12 cellular contexts compared by ENCODE assay signal in the genomic region with DNA sequence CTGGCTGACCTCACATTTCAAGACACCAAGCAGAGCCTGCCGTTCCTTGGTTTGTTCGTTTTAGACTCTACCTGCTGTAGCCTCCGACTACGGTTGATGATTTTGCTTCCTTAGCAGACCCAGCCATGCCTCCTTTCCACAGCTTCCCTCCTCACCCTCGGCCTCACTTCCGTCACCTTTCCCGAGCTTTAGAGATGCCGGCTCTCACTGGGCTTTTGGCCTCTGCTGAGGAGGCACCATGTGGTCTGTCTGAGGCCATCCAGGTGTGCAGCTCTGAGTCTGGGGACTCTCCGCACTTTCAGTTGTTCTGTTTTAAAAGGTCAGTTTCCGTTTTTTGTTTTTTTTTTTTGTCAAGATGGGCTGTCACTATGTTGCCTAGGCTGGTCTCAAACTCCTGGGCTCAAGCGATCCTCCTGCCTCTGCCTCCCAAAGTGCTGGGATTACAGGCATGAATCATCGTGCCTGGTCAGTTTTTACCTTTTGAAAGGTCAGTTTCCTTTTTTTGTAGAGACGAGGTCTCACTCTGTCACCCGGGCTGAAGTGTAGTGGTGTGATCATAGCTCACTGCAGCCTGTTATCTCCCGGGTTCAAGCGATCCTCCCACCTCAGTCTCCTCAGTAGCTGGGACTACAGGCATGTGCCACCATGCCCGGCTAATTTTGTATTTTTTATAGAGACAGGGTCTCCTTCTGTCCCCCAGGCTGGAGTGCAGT. TPM values are rescaled to one million over a fixed set of nuclear protein-coding genes. Genes with fewer than 3 reads are reported as not detected.
A peak's percentile ranks its signal among the peaks of the same experiment; 100 is the strongest.
DNase-seq lines count a peak whose midpoint lies in the region; ATAC-seq, FAIRE-seq and TF ChIP-seq lines count a peak whose summit lies in the region.
"Had no signal": no experiment of that assay in that cellular context is flagged by ENCODE, and none has a peak within 500 bp of the region (broad histone marks: within the 10 kb centered on the region; RNA-seq: fewer than 3 reads in every experiment).

No MANE protein-coding gene starts in this region.

- no peak overlapping the region for H3K4me3 Mint-ChIP-seq in activated T-helper 17 cell treated with anti-CD3 and anti-CD28 coated beads, Interleukin-2, amount 50 U/mL, for 72 hours
- H3K4me3 Mint-ChIP-seq: activated naive CD4-positive, alpha-beta T cell treated with anti-CD3 and anti-CD28 coated beads, Interleukin-2, amount 50 U/mL, for 24 hours; T-cell had no signal

- no peak for DNase-seq in GM12891 (ENCODE audit: insufficient read length, low spot score)
- no peak for DNase-seq in activated CD4-positive, alpha-beta T cell treated with anti-CD3 and anti-CD28 coated beads for 4 hours
- no peak for DNase-seq in NCI-H526 (lab: John Stamatoyannopoulos, UW)
- no peak for DNase-seq in NOMO-1 treated with dmso at 0.1 percent for 144 hours (lab: John Stamatoyannopoulos, UW; ENCODE audit: unreplicated experiment)
- no peak for DNase-seq in activated gamma-delta T cell (lab: John Stamatoyannopoulos, UW)
- DNase-seq: NCI-H2081, T-cell had no signal

- peak overlapping the region; percentile 82 for H3K27ac Mint-ChIP-seq in activated T-helper 17 cell treated with anti-CD3 and anti-CD28 coated beads, Interleukin-2, amount 50 U/mL, for 72 hours
- H3K27ac Mint-ChIP-seq: activated naive CD4-positive, alpha-beta T cell treated with anti-CD3 and anti-CD28 coated beads, Interleukin-2, amount 50 U/mL, for 24 hours had no signal

- peaks cover 47% of the 10 kb centered on the region for H3K36me3 Mint-ChIP-seq in activated T-helper 17 cell treated with anti-CD3 and anti-CD28 coated beads, Interleukin-2, amount 50 U/mL, for 72 hours (ENCODE audit: low read depth)
- H3K36me3 Mint-ChIP-seq: activated naive CD4-positive, alpha-beta T cell treated with anti-CD3 and anti-CD28 coated beads, Interleukin-2, amount 50 U/mL, for 24 hours had no signal

- TF ChIP-seq POLR2A in GM12891 (IDR thresholded peaks at IDR 0.05; ENCODE audit: low read depth, low read length): no peak

- peak; percentile 44 for ATAC-seq in GM19328 (IDR thresholded peaks at IDR 0.05; ENCODE audit: unreplicated experiment)
- peak; percentile 42 for ATAC-seq in HG02938 (IDR thresholded peaks at IDR 0.05; ENCODE audit: unreplicated experiment)
- no peak for ATAC-seq in activated T-helper 17 cell treated with anti-CD3 and anti-CD28 coated beads, Interleukin-2, amount 50 U/mL, for 72 hours (replicated peaks)
- ATAC-seq: T-cell had no signal

- FAIRE-seq in GM12891 (lab: Jason Lieb, UNC): peak; percentile 90
- FAIRE-seq: keratinocyte had no signal

- no peaks in the 10 kb centered on the region for H3K9me3 Mint-ChIP-seq in activated T-helper 17 cell treated with anti-CD3 and anti-CD28 coated beads, Interleukin-2, amount 50 U/mL, for 72 hours
- H3K9me3 Mint-ChIP-seq: activated naive CD4-positive, alpha-beta T cell treated with anti-CD3 and anti-CD28 coated beads, Interleukin-2, amount 50 U/mL, for 24 hours; T-cell had no signal

- no peaks in the 10 kb centered on the region for H3K4me1 Mint-ChIP-seq in activated T-helper 17 cell treated with anti-CD3 and anti-CD28 coated beads, Interleukin-2, amount 50 U/mL, for 72 hours
- H3K4me1 Mint-ChIP-seq: activated naive CD4-positive, alpha-beta T cell treated with anti-CD3 and anti-CD28 coated beads, Interleukin-2, amount 50 U/mL, for 24 hours had no signal

- no peaks in the 10 kb centered on the region for H3K27me3 Mint-ChIP-seq in activated T-helper 17 cell treated with anti-CD3 and anti-CD28 coated beads, Interleukin-2, amount 50 U/mL, for 72 hours
- H3K27me3 Mint-ChIP-seq: activated naive CD4-positive, alpha-beta T cell treated with anti-CD3 and anti-CD28 coated beads, Interleukin-2, amount 50 U/mL, for 24 hours; T-cell had no signal

TF ChIP-seq in GM12891, 5 proteins besides CTCF, POLR2A, EP300 and RAD21:
- TF ChIP-seq POLR2AphosphoS5 (IDR thresholded peaks at IDR 0.05; ENCODE audit: low read depth, low read length) (0 out of 2 replicates have a peak, but pooled peaks have one; percentile 28), PAX5 (IDR thresholded peaks at IDR 0.05; ENCODE audit: insufficient read depth, low read length, severe bottlenecking) (no peak)

RNA-seq across cellular contexts. Expression of gene ORAI2, which starts 11.7 kb away (rescaled TPM):
- 27.6 TPM for polyA plus RNA-seq in GM12891 (2012; ENCODE audit: low read depth, missing spikeins)
- total RNA-seq in activated T-helper 17 cell treated with anti-CD3 and anti-CD28 coated beads, Interleukin-2, amount 50 U/mL, for 72 hours: 10 to 100 TPM; 30.4 to 54.9 TPM

RNA-seq across cellular contexts. Expression of gene ALKBH4, which starts 19.5 kb away (rescaled TPM):
- polyA plus RNA-seq in GM12891 (2012; ENCODE audit: low read depth, missing spikeins): 6.1 TPM
- total RNA-seq in activated T-helper 17 cell treated with anti-CD3 and anti-CD28 coated beads, Interleukin-2, amount 50 U/mL, for 72 hours: 1 to 10 TPM; 9.0 to 9.2 TPM

RNA-seq across cellular contexts. Expression of gene LRWD1, which starts 19.7 kb away (rescaled TPM):
- 12.5 TPM for polyA plus RNA-seq in GM12891 (2012; ENCODE audit: low read depth, missing spikeins)
- total RNA-seq in activated T-helper 17 cell treated with anti-CD3 and anti-CD28 coated beads, Interleukin-2, amount 50 U/mL, for 72 hours: 10 to 100 TPM; 14.8 to 20.6 TPM

RNA-seq across cellular contexts. Expression of gene POLR2J, which starts 33.6 kb away (rescaled TPM):
- 94.7 TPM for polyA plus RNA-seq in GM12891 (2012; ENCODE audit: low read depth, missing spikeins)
- 10 to 100 TPM; 63.5 to 74.2 TPM for total RNA-seq in activated T-helper 17 cell treated with anti-CD3 and anti-CD28 coated beads, Interleukin-2, amount 50 U/mL, for 72 hours

RNA-seq across cellular contexts. Expression of gene PRKRIP1, which starts 49.0 kb away (rescaled TPM):
- polyA plus RNA-seq in GM12891 (2012; ENCODE audit: low read depth, missing spikeins): 28.3 TPM
- 10 to 100 TPM; 41.7 to 76.6 TPM for total RNA-seq in activated T-helper 17 cell treated with anti-CD3 and anti-CD28 coated beads, Interleukin-2, amount 50 U/mL, for 72 hours
